ENCODE assay signal across 26 cellular contexts in genomic region chr1:26942656-26943055, GRCh38. TPM values are rescaled to one million over a fixed set of nuclear protein-coding genes. Genes with fewer than 3 reads are reported as not detected.
DNase-seq lines count a peak whose midpoint lies in the region; ATAC-seq and TF ChIP-seq lines count a peak whose summit lies in the region.
"Had no signal": no experiment of that assay in that cellular context is flagged by ENCODE, and none has a peak within 500 bp of the region (broad histone marks: within the 10 kb centered on the region; RNA-seq: fewer than 3 reads in every experiment).

No MANE protein-coding gene starts in this region.

- no peak for TF ChIP-seq EP300 in suprapubic skin (IDR thresholded peaks at IDR 0.05)

- H3K4me3 ChIP-seq in neuronal stem cell (ENCODE audit: low read length in 2 of 2): peak overlapping the region in 1 of 2 donors; percentile 32
- no peak overlapping the region for H3K4me3 ChIP-seq in suprapubic skin
- H3K4me3 ChIP-seq: GM23248, SJSA1 had no signal

- no peaks in the 10 kb centered on the region; the same call in 1 of the 2 replicates for H3K79me2 ChIP-seq in H9 (ENCODE audit: insufficient read depth, low read length)

- no peak for DNase-seq in activated T-cell treated with anti-CD3 and anti-CD28 coated beads, Interleukin-2, amount 50 U/mL, for 72 hours
- no peak for DNase-seq in activated T-cell treated with anti-CD3 and anti-CD28 coated beads, Interleukin-2, amount 50 U/mL, for 48 hours
- DNase-seq in H9 (no peak), chondrocyte (ENCODE audit: low spot score) (peak; percentile 73), neuronal stem cell (ENCODE audit: low spot score) (no peak), hepatic stellate cell (ENCODE audit: low spot score) (no peak), suprapubic skin (ENCODE audit: low spot score in 2 of 2) (no peak)
- DNase-seq: GM23248, H7, HFFc6, Karpas-422, NCI-H1092, NCI-H1417 treated with DMSO at 0.1 percent for 48 hours, NCI-H1694 treated with DMSO at 0.1 percent for 48 hours, NCI-H2081, NCI-H2171, NCI-H226, NCI-H510A, NCI-H69, Right ventricle myocardium superior, RPMI8226 had no signal

- H3K27ac Mint-ChIP-seq in activated T-cell treated with anti-CD3 and anti-CD28 coated beads, Interleukin-2, amount 50 U/mL, for 72 hours: peak overlapping the region; percentile 8
- peak overlapping the region in 2 of 3 experiments; percentile 82 to 85; a peak in 4 of 7 replicates for H3K27ac Mint-ChIP-seq in H9
- H3K27ac Mint-ChIP-seq in chondrocyte (ENCODE audit: unreplicated experiment): no peak overlapping the region
- H3K27ac Mint-ChIP-seq: HFFc6 had no signal

- H2BK5ac ChIP-seq in H9 (ENCODE audit: insufficient read length, low read length) (no peak overlapping the region), neuronal stem cell (ENCODE audit: low read length) (peak overlapping the region; percentile 53)

- no peak overlapping the region for H4K91ac ChIP-seq in H9 (ENCODE audit: insufficient read length, low read depth, low read length)
- no peak overlapping the region for H4K91ac ChIP-seq in neuronal stem cell (ENCODE audit: low read depth, low read length, poor library complexity)

- no peak overlapping the region for H3K4me3 Mint-ChIP-seq in activated T-cell treated with anti-CD3 and anti-CD28 coated beads, Interleukin-2, amount 50 U/mL, for 72 hours
- no peak overlapping the region; a peak in 1 of 5 replicates for H3K4me3 Mint-ChIP-seq in H9
- H3K4me3 Mint-ChIP-seq in chondrocyte (ENCODE audit: unreplicated experiment): no peak overlapping the region
- H3K4me3 Mint-ChIP-seq: HFFc6 had no signal

- no peak for TF ChIP-seq CTCF in H9 (conservative IDR thresholded peaks at IDR 0.05)
- TF ChIP-seq CTCF in chondrocyte (IDR thresholded peaks at IDR 0.05): no peak
- no peak for TF ChIP-seq CTCF in suprapubic skin (IDR thresholded peaks at IDR 0.05)

- H3K27me3 ChIP-seq in H9 (ENCODE audit: insufficient read depth, low read length): no peaks in the 10 kb centered on the region
- no peaks in the 10 kb centered on the region for H3K27me3 ChIP-seq in neuronal stem cell (ENCODE audit: control insufficient read depth in 3 of 3, insufficient read depth in 3 of 3, low read depth in 1 of 3, low read length in 3 of 3)
- H3K27me3 ChIP-seq in suprapubic skin: no peaks in the 10 kb centered on the region
- H3K27me3 ChIP-seq: SJSA1 had no signal

- no peak overlapping the region for H3T11ph ChIP-seq in H9 (ENCODE audit: low read length)

- TF ChIP-seq POLR2A in suprapubic skin (IDR thresholded peaks at IDR 0.05): no peak

- H3K9me3 ChIP-seq in H9 (ENCODE audit: control insufficient read depth, low read depth, low read length): no peaks in the 10 kb centered on the region
- H3K9me3 ChIP-seq in neuronal stem cell (replicated peaks in 1 of 2; ENCODE audit: control insufficient read depth in 2 of 2, insufficient read depth in 1 of 2, low read depth in 1 of 2, low read length in 2 of 2): peaks cover 0 to 4% of the 10 kb centered on the region in 2 donors
- no peaks in the 10 kb centered on the region for H3K9me3 ChIP-seq in suprapubic skin
- H3K9me3 ChIP-seq: SJSA1 had no signal

- no peak overlapping the region for H4K5ac ChIP-seq in H9 (ENCODE audit: insufficient read length, low read depth, low read length)

- no peak for ATAC-seq in activated T-cell treated with anti-CD3 and anti-CD28 coated beads, Interleukin-2, amount 50 U/mL, for 72 hours (replicated peaks in 1 of 2)
- no peak for ATAC-seq in HG03460 (IDR thresholded peaks at IDR 0.05; ENCODE audit: unreplicated experiment)

- H3K9me3 Mint-ChIP-seq in activated T-cell treated with anti-CD3 and anti-CD28 coated beads, Interleukin-2, amount 50 U/mL, for 72 hours: no peaks in the 10 kb centered on the region
- H3K9me3 Mint-ChIP-seq in H9: no peaks in the 10 kb centered on the region
- no peaks in the 10 kb centered on the region for H3K9me3 Mint-ChIP-seq in chondrocyte (ENCODE audit: low read depth)
- H3K9me3 Mint-ChIP-seq: HFFc6 had no signal

- peaks cover 8 to 24% of the 10 kb centered on the region in 2 donors for H3K36me3 Mint-ChIP-seq in activated T-cell treated with anti-CD3 and anti-CD28 coated beads, Interleukin-2, amount 50 U/mL, for 72 hours (ENCODE audit: insufficient read depth in 2 of 2)
- H3K36me3 Mint-ChIP-seq in H9 (ENCODE audit: insufficient read depth in 1 of 3, low read depth in 3 of 3) (peaks cover 42 to 84% (median 63%) of the 10 kb centered on the region in 3 experiments; a peak in 6 of 7 replicates), chondrocyte (ENCODE audit: low read depth) (peaks cover 33% of the 10 kb centered on the region)

- H3K79me1 ChIP-seq in H9 (ENCODE audit: insufficient read depth, low read depth, low read length, poor library complexity, severe bottlenecking) (no peaks in the 10 kb centered on the region), neuronal stem cell (ENCODE audit: low read depth, low read length) (peaks cover 6% of the 10 kb centered on the region)

- H3K36me3 ChIP-seq in neuronal stem cell (replicated peaks in 1 of 2; ENCODE audit: control insufficient read depth in 2 of 2, insufficient read depth in 2 of 2, low read length in 2 of 2): peaks cover 47 to 84% of the 10 kb centered on the region in 2 donors
- peaks cover 66% of the 10 kb centered on the region for H3K36me3 ChIP-seq in suprapubic skin

- H2AK5ac ChIP-seq in H9 (ENCODE audit: insufficient read length, low read length): no peak overlapping the region
- H2AK5ac ChIP-seq in neuronal stem cell (ENCODE audit: low read depth, low read length): no peak overlapping the region

- H2AFZ ChIP-seq in H9 (ENCODE audit: low read length): no peak overlapping the region
- no peak overlapping the region for H2AFZ ChIP-seq in neuronal stem cell (ENCODE audit: low read length)
- H2AFZ ChIP-seq: GM23248 had no signal

- no CpG with 5 or more reads among the region's 12 CpGs for WGBS in H9 (ENCODE audit: extremely low coverage, insufficient read length, low lambda C conversion rate)
- no CpG with 5 or more reads among the region's 12 CpGs for WGBS in neuronal stem cell (ENCODE audit: extremely low coverage in 2 of 2, insufficient read length in 2 of 2, insufficient replicate concordance in 1 of 2), 2 donors
- 90% methylated on average over 12 of the region's 12 CpGs for WGBS in suprapubic skin

- H2BK12ac ChIP-seq in H9 (ENCODE audit: insufficient read length, low read depth, low read length): no peak overlapping the region
- no peak overlapping the region for H2BK12ac ChIP-seq in neuronal stem cell (ENCODE audit: low read length)

- H3K4ac ChIP-seq in H9 (ENCODE audit: low read depth, low read length): no peak overlapping the region
- no peak overlapping the region for H3K4ac ChIP-seq in neuronal stem cell (ENCODE audit: low read length)

- H2BK120ac ChIP-seq in H9 (ENCODE audit: low read depth, low read length, poor library complexity, severe bottlenecking): no peak overlapping the region
- H2BK120ac ChIP-seq in neuronal stem cell (ENCODE audit: low read depth, low read length): no peak overlapping the region

- H3K23ac ChIP-seq in H9 (ENCODE audit: insufficient read length, low read depth, low read length): no peak overlapping the region
- peak overlapping the region; percentile 65 for H3K23ac ChIP-seq in neuronal stem cell (ENCODE audit: low read depth, low read length, poor library complexity)

- no peaks in the 10 kb centered on the region for H3K27me3 Mint-ChIP-seq in activated T-cell treated with anti-CD3 and anti-CD28 coated beads, Interleukin-2, amount 50 U/mL, for 72 hours (ENCODE audit: low read depth)
- no peaks in the 10 kb centered on the region for H3K27me3 Mint-ChIP-seq in H9 (ENCODE audit: low read depth)
- no peaks in the 10 kb centered on the region for H3K27me3 Mint-ChIP-seq in chondrocyte (ENCODE audit: low read depth)

- H3K27ac ChIP-seq in H9 (ENCODE audit: insufficient read length, low read depth, low read length): no peak overlapping the region
- H3K27ac ChIP-seq in neuronal stem cell (replicated peaks; ENCODE audit: low read length): no peak overlapping the region
- no peak overlapping the region for H3K27ac ChIP-seq in suprapubic skin
- H3K27ac ChIP-seq: GM23248, HL-60, SJSA1 had no signal

- H4K8ac ChIP-seq in H9 (replicated peaks; ENCODE audit: insufficient read length, low read depth, low read length) (no peak overlapping the region), neuronal stem cell (ENCODE audit: low read depth, low read length) (no peak overlapping the region)

- H3K56ac ChIP-seq in H9 (ENCODE audit: insufficient read length, low read depth, low read length): no peak overlapping the region

- H2BK15ac ChIP-seq in H9 (ENCODE audit: low read depth, low read length) (no peak overlapping the region), neuronal stem cell (ENCODE audit: low read length) (no peak overlapping the region)

- H4K20me1 ChIP-seq in H9 (ENCODE audit: control insufficient read depth, insufficient read depth, insufficient read length): no peaks in the 10 kb centered on the region

- H3K14ac ChIP-seq in H9 (ENCODE audit: insufficient read depth, low read length) (no peak overlapping the region), neuronal stem cell (ENCODE audit: low read length) (no peak overlapping the region)

- no peak overlapping the region for H3K9ac ChIP-seq in H9 (ENCODE audit: extremely low read depth, insufficient read length, low read length)
- no peak overlapping the region for H3K9ac ChIP-seq in neuronal stem cell (ENCODE audit: low read depth, low read length, poor library complexity)
- H3K9ac ChIP-seq: GM23248 had no signal

- H3K18ac ChIP-seq in H9 (ENCODE audit: insufficient read length, low read depth, low read length) (no peak overlapping the region), neuronal stem cell (ENCODE audit: low read length) (no peak overlapping the region)

- no peaks in the 10 kb centered on the region for H3K4me1 Mint-ChIP-seq in activated T-cell treated with anti-CD3 and anti-CD28 coated beads, Interleukin-2, amount 50 U/mL, for 72 hours (ENCODE audit: low read depth)
- H3K4me1 Mint-ChIP-seq in H9: no peaks in the 10 kb centered on the region
- H3K4me1 Mint-ChIP-seq in chondrocyte (ENCODE audit: low read depth): peaks cover 13% of the 10 kb centered on the region

- no peak overlapping the region for H2BK20ac ChIP-seq in H9 (ENCODE audit: low read depth, low read length, poor library complexity, severe bottlenecking)

- H3K4me1 ChIP-seq in H9 (ENCODE audit: insufficient read depth, low read length): no peaks in the 10 kb centered on the region
- H3K4me1 ChIP-seq in neuronal stem cell (ENCODE audit: control insufficient read depth in 2 of 2, insufficient read depth in 1 of 2, low read depth in 1 of 2, low read length in 2 of 2): no peaks in the 10 kb centered on the region
- H3K4me1 ChIP-seq in suprapubic skin: no peaks in the 10 kb centered on the region
- H3K4me1 ChIP-seq: SJSA1 had no signal

- H3K4me2 ChIP-seq in H9 (ENCODE audit: insufficient read depth, insufficient read length, low read length) (no peak overlapping the region), neuronal stem cell (ENCODE audit: insufficient read depth, low read length, poor library complexity, severe bottlenecking) (no peak overlapping the region)

- no peaks in the 10 kb centered on the region for H3K23me2 ChIP-seq in H9 (ENCODE audit: insufficient read length, low read depth, low read length, poor library complexity, severe bottlenecking)

RNA-seq across cellular contexts. Expression of gene KDF1, which starts 17.6 kb away (rescaled TPM):
- 1 to 10 TPM; 1.1 TPM for total RNA-seq in activated T-cell treated with anti-CD3 and anti-CD28 coated beads, Interleukin-2, amount 50 U/mL, for 72 hours
- total RNA-seq in H9 (2021): 17.6 and 19.5 TPM in 2 replicates
- not detected in 3 replicates for total RNA-seq in chondrocyte
- polyA plus RNA-seq in neuronal stem cell (2013, experiment 1 of 2): 0.04 TPM
- 0.03 TPM for polyA plus RNA-seq in neuronal stem cell (2013, experiment 2 of 2)
- total RNA-seq in suprapubic skin: 10 to 100 TPM; 21.9 to 51.1 (median 41.5) TPM
- total RNA-seq: A172, GM23248, HFFc6, SJSA1 had no signal
- polyA plus RNA-seq: GM23248 had no signal

RNA-seq across cellular contexts. Expression of gene NUDC, which starts 21.1 kb away (rescaled TPM):
- total RNA-seq in activated T-cell treated with anti-CD3 and anti-CD28 coated beads, Interleukin-2, amount 50 U/mL, for 72 hours: 10 to 100 TPM; 61.6 to 78.5 TPM
- total RNA-seq in H9 (2021) (118 and 120 TPM in 2 replicates), chondrocyte (44.4 to 53.7 TPM (median 45.8 TPM) in 3 replicates), suprapubic skin (10 to 100 TPM; 34.1 to 65.2 (median 46.5) TPM)
- 59.8 TPM for polyA plus RNA-seq in neuronal stem cell (2013, experiment 1 of 2)
- polyA plus RNA-seq in neuronal stem cell (2013, experiment 2 of 2): 57.4 TPM

RNA-seq across cellular contexts. Expression of gene NR0B2, which starts 28.9 kb away (rescaled TPM):
- not detected for total RNA-seq in activated T-cell treated with anti-CD3 and anti-CD28 coated beads, Interleukin-2, amount 50 U/mL, for 72 hours
- total RNA-seq in H9 (2021) (not detected in 2 replicates), chondrocyte (not detected in 3 replicates), suprapubic skin (not detected)
- polyA plus RNA-seq in neuronal stem cell (2013, experiment 1 of 2): not detected
- polyA plus RNA-seq in neuronal stem cell (2013, experiment 2 of 2): 0.03 TPM
- total RNA-seq: A172, GM23248, H7, HFFc6, SJSA1 had no signal
- polyA plus RNA-seq: BJ, GM23248 had no signal

RNA-seq across cellular contexts. Expression of gene GPATCH3, which starts 42.4 kb away (rescaled TPM):
- total RNA-seq in activated T-cell treated with anti-CD3 and anti-CD28 coated beads, Interleukin-2, amount 50 U/mL, for 72 hours: 10 to 100 TPM; 10.9 to 11.9 TPM
- total RNA-seq in H9 (2021) (19.4 and 21.2 TPM in 2 replicates), chondrocyte (13.7 to 14.1 TPM (median 13.7 TPM) in 3 replicates), suprapubic skin (10 to 100 TPM; 14.1 to 20.5 (median 15.8) TPM)
- polyA plus RNA-seq in neuronal stem cell (2013, experiment 1 of 2): 7.7 TPM
- polyA plus RNA-seq in neuronal stem cell (2013, experiment 2 of 2): 8.2 TPM

RNA-seq across cellular contexts. Expression of gene TRNP1, which starts 50.8 kb away (rescaled TPM):
- under 1 TPM; 0.49 to 0.96 TPM for total RNA-seq in activated T-cell treated with anti-CD3 and anti-CD28 coated beads, Interleukin-2, amount 50 U/mL, for 72 hours
- 38.4 and 39.0 TPM in 2 replicates for total RNA-seq in H9 (2021)
- total RNA-seq in chondrocyte: 56.5 to 76.5 TPM (median 72.1 TPM) in 3 replicates
- 1.3 TPM for polyA plus RNA-seq in neuronal stem cell (2013, experiment 1 of 2)
- 1.3 TPM for polyA plus RNA-seq in neuronal stem cell (2013, experiment 2 of 2)
- 10 to 100 TPM in 3 of 4 donors, 1 to 10 TPM in 1; 7.9 to 41.7 (median 28.4) TPM for total RNA-seq in suprapubic skin
